2 cellular contexts compared by ENCODE assay signal in the genomic region with DNA sequence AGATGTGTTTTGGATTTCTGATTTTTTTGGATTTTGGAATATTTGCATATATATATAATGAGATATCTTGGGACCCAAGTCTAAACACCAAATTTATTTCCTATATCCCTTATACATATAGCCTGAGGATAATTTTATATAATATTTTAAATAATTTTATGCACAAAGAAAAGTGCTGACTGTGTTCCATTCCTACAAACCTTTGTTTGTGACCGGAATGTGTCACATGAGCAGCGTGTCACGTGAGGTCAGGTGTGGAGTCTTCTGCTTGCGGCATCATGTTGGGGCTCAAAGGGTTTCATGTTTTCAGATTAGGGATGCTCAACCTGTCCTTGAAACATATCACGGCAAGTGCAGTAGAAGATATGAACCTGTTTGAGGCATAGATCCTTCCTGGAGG.
TF ChIP-seq lines count a peak whose summit lies in the region.

No MANE protein-coding gene starts in this region.

TF ChIP-seq in A549, 52 proteins besides CTCF, POLR2A, EP300 and RAD21 (continued from another document):
- TF ChIP-seq, protein P1, sequence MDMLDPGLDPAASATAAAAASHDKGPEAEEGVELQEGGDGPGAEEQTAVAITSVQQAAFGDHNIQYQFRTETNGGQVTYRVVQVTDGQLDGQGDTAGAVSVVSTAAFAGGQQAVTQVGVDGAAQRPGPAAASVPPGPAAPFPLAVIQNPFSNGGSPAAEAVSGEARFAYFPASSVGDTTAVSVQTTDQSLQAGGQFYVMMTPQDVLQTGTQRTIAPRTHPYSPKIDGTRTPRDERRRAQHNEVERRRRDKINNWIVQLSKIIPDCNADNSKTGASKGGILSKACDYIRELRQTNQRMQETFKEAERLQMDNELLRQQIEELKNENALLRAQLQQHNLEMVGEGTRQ (IDR thresholded peaks at IDR 0.05), result peak; percentile 72

TF ChIP-seq in GM23338, 12 proteins besides CTCF, POLR2A, EP300 and RAD21:
- TF ChIP-seq, protein P2, sequence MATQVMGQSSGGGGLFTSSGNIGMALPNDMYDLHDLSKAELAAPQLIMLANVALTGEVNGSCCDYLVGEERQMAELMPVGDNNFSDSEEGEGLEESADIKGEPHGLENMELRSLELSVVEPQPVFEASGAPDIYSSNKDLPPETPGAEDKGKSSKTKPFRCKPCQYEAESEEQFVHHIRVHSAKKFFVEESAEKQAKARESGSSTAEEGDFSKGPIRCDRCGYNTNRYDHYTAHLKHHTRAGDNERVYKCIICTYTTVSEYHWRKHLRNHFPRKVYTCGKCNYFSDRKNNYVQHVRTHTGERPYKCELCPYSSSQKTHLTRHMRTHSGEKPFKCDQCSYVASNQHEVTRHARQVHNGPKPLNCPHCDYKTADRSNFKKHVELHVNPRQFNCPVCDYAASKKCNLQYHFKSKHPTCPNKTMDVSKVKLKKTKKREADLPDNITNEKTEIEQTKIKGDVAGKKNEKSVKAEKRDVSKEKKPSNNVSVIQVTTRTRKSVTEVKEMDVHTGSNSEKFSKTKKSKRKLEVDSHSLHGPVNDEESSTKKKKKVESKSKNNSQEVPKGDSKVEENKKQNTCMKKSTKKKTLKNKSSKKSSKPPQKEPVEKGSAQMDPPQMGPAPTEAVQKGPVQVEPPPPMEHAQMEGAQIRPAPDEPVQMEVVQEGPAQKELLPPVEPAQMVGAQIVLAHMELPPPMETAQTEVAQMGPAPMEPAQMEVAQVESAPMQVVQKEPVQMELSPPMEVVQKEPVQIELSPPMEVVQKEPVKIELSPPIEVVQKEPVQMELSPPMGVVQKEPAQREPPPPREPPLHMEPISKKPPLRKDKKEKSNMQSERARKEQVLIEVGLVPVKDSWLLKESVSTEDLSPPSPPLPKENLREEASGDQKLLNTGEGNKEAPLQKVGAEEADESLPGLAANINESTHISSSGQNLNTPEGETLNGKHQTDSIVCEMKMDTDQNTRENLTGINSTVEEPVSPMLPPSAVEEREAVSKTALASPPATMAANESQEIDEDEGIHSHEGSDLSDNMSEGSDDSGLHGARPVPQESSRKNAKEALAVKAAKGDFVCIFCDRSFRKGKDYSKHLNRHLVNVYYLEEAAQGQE (IDR thresholded peaks at IDR 0.05; ENCODE audit: unreplicated experiment), result no peak
- no peak for TF ChIP-seq EZH2 (IDR thresholded peaks at IDR 0.05; ENCODE audit: low read depth, unreplicated experiment)
